1 cellular context compared by ENCODE assay signal in the genomic region with DNA sequence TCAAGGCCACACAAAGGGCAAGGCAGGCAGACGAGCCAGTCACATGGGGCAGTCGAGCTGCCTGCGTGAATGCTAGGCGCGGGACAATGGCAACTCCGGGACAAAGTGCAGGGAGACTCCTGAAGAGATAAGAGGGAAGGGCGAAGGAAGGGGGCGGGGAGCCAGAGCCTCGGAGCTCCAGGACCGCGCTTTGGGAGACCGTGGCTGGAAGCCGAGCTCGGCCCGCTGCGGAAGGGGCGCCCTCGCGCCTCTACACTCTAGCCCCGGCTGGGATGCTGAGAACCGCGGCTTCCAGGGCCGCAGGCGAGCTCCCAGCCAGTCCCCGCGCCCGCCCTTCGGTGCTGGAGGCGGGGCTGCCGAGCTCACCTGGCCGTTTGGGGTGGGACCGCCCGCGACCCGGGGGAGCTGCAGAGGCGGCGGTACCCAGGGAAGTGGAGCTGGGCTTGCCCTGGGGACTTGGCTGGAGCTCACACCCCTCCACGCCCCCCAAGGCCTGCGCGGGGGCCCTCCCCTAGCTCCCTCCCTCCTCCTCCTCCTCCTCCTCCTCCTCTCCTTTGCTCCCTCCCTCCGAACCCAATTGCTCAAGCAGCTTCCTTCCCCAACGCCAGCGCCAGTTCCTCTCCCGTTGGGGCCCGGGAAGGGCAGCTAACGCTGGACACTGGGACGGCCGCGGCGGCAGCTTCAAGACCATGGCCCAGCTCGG.
TF ChIP-seq lines count a peak whose summit lies in the region.

A gene with protein sequence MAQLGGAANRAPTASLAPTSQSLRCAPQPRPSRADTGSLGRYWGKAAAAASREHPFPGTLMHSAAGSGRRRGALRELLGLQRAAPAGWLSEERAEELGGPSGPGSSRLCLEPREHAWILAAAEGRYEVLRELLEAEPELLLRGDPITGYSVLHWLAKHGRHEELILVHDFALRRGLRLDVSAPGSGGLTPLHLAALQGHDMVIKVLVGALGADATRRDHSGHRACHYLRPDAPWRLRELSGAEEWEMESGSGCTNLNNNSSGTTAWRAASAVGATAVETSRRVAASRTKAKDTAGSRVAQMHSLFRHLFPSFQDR (plus strand): TSS at position 610 of the 703 bp plus-strand sequence. CDS start 80 bp downstream, at position 690.

TF ChIP-seq in HepG2, 621 proteins besides CTCF, POLR2A, EP300 and RAD21 (continued from another document and continues in another):
- TF ChIP-seq, protein P1, sequence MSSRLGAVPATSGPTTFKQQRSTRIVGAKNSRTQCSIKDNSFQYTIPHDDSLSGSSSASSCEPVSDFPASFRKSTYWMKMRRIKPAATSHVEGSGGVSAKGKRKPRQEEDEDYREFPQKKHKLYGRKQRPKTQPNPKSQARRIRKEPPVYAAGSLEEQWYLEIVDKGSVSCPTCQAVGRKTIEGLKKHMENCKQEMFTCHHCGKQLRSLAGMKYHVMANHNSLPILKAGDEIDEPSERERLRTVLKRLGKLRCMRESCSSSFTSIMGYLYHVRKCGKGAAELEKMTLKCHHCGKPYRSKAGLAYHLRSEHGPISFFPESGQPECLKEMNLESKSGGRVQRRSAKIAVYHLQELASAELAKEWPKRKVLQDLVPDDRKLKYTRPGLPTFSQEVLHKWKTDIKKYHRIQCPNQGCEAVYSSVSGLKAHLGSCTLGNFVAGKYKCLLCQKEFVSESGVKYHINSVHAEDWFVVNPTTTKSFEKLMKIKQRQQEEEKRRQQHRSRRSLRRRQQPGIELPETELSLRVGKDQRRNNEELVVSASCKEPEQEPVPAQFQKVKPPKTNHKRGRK (CRISPR knock-in tag; IDR thresholded peaks at IDR 0.05), result no peak
- TF ChIP-seq, protein P2, sequence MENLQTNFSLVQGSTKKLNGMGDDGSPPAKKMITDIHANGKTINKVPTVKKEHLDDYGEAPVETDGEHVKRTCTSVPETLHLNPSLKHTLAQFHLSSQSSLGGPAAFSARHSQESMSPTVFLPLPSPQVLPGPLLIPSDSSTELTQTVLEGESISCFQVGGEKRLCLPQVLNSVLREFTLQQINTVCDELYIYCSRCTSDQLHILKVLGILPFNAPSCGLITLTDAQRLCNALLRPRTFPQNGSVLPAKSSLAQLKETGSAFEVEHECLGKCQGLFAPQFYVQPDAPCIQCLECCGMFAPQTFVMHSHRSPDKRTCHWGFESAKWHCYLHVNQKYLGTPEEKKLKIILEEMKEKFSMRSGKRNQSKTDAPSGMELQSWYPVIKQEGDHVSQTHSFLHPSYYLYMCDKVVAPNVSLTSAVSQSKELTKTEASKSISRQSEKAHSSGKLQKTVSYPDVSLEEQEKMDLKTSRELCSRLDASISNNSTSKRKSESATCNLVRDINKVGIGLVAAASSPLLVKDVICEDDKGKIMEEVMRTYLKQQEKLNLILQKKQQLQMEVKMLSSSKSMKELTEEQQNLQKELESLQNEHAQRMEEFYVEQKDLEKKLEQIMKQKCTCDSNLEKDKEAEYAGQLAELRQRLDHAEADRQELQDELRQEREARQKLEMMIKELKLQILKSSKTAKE (CRISPR knock-in tag; IDR thresholded peaks at IDR 0.05; ENCODE audit: borderline replicate concordance), result peak; percentile 73
- no peak for TF ChIP-seq LCORL (IDR thresholded peaks at IDR 0.05)
- peak; percentile 56; the same call in 1 of the 2 replicates for TF ChIP-seq LCORL (CRISPR knock-in tag; IDR thresholded peaks at IDR 0.05)
- TF ChIP-seq ARHGAP35 (CRISPR knock-in tag; IDR thresholded peaks at IDR 0.05; ENCODE audit: borderline replicate concordance), result no peak; the same call in 1 of the 2 replicates
- TF ChIP-seq ZNF572 (CRISPR knock-in tag; IDR thresholded peaks at IDR 0.05), result 0 out of 2 replicates have a peak, but pooled peaks have one; percentile 50
- TF ChIP-seq, protein P3, sequence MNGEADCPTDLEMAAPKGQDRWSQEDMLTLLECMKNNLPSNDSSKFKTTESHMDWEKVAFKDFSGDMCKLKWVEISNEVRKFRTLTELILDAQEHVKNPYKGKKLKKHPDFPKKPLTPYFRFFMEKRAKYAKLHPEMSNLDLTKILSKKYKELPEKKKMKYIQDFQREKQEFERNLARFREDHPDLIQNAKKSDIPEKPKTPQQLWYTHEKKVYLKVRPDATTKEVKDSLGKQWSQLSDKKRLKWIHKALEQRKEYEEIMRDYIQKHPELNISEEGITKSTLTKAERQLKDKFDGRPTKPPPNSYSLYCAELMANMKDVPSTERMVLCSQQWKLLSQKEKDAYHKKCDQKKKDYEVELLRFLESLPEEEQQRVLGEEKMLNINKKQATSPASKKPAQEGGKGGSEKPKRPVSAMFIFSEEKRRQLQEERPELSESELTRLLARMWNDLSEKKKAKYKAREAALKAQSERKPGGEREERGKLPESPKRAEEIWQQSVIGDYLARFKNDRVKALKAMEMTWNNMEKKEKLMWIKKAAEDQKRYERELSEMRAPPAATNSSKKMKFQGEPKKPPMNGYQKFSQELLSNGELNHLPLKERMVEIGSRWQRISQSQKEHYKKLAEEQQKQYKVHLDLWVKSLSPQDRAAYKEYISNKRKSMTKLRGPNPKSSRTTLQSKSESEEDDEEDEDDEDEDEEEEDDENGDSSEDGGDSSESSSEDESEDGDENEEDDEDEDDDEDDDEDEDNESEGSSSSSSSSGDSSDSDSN (CRISPR knock-in tag; IDR thresholded peaks at IDR 0.05), result no peak; the same call in none of the 2 replicates
- no peak for TF ChIP-seq WIZ (CRISPR knock-in tag; IDR thresholded peaks at IDR 0.05)
- TF ChIP-seq, protein P4, sequence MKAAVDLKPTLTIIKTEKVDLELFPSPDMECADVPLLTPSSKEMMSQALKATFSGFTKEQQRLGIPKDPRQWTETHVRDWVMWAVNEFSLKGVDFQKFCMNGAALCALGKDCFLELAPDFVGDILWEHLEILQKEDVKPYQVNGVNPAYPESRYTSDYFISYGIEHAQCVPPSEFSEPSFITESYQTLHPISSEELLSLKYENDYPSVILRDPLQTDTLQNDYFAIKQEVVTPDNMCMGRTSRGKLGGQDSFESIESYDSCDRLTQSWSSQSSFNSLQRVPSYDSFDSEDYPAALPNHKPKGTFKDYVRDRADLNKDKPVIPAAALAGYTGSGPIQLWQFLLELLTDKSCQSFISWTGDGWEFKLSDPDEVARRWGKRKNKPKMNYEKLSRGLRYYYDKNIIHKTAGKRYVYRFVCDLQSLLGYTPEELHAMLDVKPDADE (CRISPR knock-in tag; IDR thresholded peaks at IDR 0.05), result 0 out of 2 replicates have a peak, but pooled peaks have one; percentile 26
- 0 out of 2 replicates have a peak, but pooled peaks have one; percentile 1 for TF ChIP-seq ZSCAN25 (CRISPR knock-in tag; IDR thresholded peaks at IDR 0.05)
- TF ChIP-seq ZNF776 (CRISPR knock-in tag; IDR thresholded peaks at IDR 0.05), result no peak
- TF ChIP-seq ZNF660 (CRISPR knock-in tag; IDR thresholded peaks at IDR 0.05; ENCODE audit: borderline replicate concordance, low read depth), result no peak
- TF ChIP-seq MYC (CRISPR knock-in tag; IDR thresholded peaks at IDR 0.05; ENCODE audit: borderline replicate concordance), result peak; percentile 34; the same call in 1 of the 2 replicates
- 0 out of 2 replicates have a peak, but pooled peaks have one; percentile 22 for TF ChIP-seq HNRNPL (IDR thresholded peaks at IDR 0.05; ENCODE audit: low read depth, low read length)
- TF ChIP-seq, protein P5, sequence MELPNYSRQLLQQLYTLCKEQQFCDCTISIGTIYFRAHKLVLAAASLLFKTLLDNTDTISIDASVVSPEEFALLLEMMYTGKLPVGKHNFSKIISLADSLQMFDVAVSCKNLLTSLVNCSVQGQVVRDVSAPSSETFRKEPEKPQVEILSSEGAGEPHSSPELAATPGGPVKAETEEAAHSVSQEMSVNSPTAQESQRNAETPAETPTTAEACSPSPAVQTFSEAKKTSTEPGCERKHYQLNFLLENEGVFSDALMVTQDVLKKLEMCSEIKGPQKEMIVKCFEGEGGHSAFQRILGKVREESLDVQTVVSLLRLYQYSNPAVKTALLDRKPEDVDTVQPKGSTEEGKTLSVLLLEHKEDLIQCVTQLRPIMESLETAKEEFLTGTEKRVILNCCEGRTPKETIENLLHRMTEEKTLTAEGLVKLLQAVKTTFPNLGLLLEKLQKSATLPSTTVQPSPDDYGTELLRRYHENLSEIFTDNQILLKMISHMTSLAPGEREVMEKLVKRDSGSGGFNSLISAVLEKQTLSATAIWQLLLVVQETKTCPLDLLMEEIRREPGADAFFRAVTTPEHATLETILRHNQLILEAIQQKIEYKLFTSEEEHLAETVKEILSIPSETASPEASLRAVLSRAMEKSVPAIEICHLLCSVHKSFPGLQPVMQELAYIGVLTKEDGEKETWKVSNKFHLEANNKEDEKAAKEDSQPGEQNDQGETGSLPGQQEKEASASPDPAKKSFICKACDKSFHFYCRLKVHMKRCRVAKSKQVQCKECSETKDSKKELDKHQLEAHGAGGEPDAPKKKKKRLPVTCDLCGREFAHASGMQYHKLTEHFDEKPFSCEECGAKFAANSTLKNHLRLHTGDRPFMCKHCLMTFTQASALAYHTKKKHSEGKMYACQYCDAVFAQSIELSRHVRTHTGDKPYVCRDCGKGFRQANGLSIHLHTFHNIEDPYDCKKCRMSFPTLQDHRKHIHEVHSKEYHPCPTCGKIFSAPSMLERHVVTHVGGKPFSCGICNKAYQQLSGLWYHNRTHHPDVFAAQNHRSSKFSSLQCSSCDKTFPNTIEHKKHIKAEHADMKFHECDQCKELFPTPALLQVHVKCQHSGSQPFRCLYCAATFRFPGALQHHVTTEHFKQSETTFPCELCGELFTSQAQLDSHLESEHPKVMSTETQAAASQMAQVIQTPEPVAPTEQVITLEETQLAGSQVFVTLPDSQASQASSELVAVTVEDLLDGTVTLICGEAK (IDR thresholded peaks at IDR 0.05), result no peak
- TF ChIP-seq, protein P5 (CRISPR knock-in tag; IDR thresholded peaks at IDR 0.05), result peak; percentile 29; the same call in 1 of the 2 replicates
- no peak for TF ChIP-seq SNAI1 (CRISPR knock-in tag; IDR thresholded peaks at IDR 0.05; ENCODE audit: borderline replicate concordance)
- peak; percentile 64; the same call in 1 of the 2 replicates for TF ChIP-seq TBX2 (CRISPR knock-in tag; IDR thresholded peaks at IDR 0.05; ENCODE audit: borderline replicate concordance)
- peak; percentile 47; the same call in 1 of the 2 replicates for TF ChIP-seq KDM2A (CRISPR knock-in tag; IDR thresholded peaks at IDR 0.05; ENCODE audit: borderline replicate concordance, low read depth)
- TF ChIP-seq ZNF333 (CRISPR knock-in tag; IDR thresholded peaks at IDR 0.05; ENCODE audit: borderline replicate concordance), result no peak
- no peak for TF ChIP-seq ZNF33A (CRISPR knock-in tag; IDR thresholded peaks at IDR 0.05; ENCODE audit: borderline replicate concordance)
- TF ChIP-seq ZNF709 (CRISPR knock-in tag; IDR thresholded peaks at IDR 0.05), result peak; percentile 78
- 0 out of 2 replicates have a peak, but pooled peaks have one; percentile 67 for TF ChIP-seq ZNF761 (CRISPR knock-in tag; conservative IDR thresholded peaks at IDR 0.05)
- peak; percentile 23; the same call in 1 of the 2 replicates for TF ChIP-seq ZNF501 (CRISPR knock-in tag; IDR thresholded peaks at IDR 0.05)
- TF ChIP-seq, protein P6, sequence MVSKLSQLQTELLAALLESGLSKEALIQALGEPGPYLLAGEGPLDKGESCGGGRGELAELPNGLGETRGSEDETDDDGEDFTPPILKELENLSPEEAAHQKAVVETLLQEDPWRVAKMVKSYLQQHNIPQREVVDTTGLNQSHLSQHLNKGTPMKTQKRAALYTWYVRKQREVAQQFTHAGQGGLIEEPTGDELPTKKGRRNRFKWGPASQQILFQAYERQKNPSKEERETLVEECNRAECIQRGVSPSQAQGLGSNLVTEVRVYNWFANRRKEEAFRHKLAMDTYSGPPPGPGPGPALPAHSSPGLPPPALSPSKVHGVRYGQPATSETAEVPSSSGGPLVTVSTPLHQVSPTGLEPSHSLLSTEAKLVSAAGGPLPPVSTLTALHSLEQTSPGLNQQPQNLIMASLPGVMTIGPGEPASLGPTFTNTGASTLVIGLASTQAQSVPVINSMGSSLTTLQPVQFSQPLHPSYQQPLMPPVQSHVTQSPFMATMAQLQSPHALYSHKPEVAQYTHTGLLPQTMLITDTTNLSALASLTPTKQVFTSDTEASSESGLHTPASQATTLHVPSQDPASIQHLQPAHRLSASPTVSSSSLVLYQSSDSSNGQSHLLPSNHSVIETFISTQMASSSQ (IDR thresholded peaks at IDR 0.05; ENCODE audit: low read depth), result no peak
- TF ChIP-seq, protein P6 (CRISPR knock-in tag; IDR thresholded peaks at IDR 0.05; ENCODE audit: borderline replicate concordance), result 0 out of 2 replicates have a peak, but pooled peaks have one; percentile 21
- no peak for TF ChIP-seq ZNF484 (CRISPR knock-in tag; IDR thresholded peaks at IDR 0.05; ENCODE audit: borderline replicate concordance, low read depth)
- no peak for TF ChIP-seq RFX3 (CRISPR knock-in tag; IDR thresholded peaks at IDR 0.05)
- TF ChIP-seq HES4 (CRISPR knock-in tag; IDR thresholded peaks at IDR 0.05; ENCODE audit: borderline replicate concordance), result 0 out of 2 replicates have a peak, but pooled peaks have one; percentile 71
- TF ChIP-seq TCF7L2 (IDR thresholded peaks at IDR 0.05; ENCODE audit: low read depth, low read length), result no peak
- TF ChIP-seq RBFOX2 (IDR thresholded peaks at IDR 0.05; ENCODE audit: low read depth, low read length), result peak; percentile 57; the same call in 1 of the 2 replicates
